8 cellular contexts compared by ENCODE assay signal in the genomic region with DNA sequence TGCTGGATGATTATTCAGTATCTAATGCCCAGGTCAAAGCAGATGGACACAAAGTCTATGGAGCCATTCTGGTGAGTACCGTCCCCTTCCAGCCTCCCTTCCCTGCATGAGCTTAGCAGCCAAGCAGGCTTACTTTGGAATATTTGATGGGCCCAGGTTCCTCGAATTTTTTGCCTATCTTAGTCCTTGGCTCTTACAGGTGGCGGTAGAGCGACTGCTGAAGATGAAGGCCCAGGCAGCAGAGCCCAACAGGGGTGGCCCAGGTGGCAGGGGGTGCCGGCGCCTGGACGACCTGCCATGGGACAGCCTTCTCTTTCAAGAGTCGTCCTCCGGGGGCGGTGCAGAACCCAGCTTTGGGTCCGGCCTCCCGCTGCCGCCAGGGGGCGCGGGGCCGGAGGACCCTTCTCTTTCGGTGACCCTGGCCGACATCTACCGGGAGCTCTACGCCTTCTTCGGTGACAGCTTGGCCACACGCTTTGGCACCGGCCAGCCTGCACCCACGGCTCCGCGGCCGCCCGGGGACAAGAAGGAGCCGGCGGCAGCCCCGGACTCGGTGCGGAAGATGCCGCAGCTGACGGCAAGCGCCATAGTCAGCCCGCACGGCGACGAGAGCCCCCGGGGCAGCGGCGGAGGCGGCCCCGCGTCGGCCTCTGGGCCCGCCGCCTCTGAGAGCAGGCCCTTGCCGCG. TPM values are rescaled to one million over a fixed set of nuclear protein-coding genes. Genes with fewer than 3 reads are reported as not detected.
A peak's percentile ranks its signal among the peaks of the same experiment; 100 is the strongest.
DNase-seq lines count a peak whose midpoint lies in the region; ATAC-seq and TF ChIP-seq lines count a peak whose summit lies in the region.

No MANE protein-coding gene starts in this region.

- peak overlapping the region; percentile 86 for H3K4me2 ChIP-seq in GM23338

- peaks cover 12% of the 10 kb centered on the region; the same call in 1 of the 2 replicates for H3K36me3 ChIP-seq in GM23338 (ENCODE audit: insufficient read depth)
- H3K36me3 ChIP-seq in RWPE2 (ENCODE audit: low read depth), result peaks cover 31% of the 10 kb centered on the region

- H3K9me2 ChIP-seq in GM23338 (ENCODE audit: insufficient read depth), result no peaks in the 10 kb centered on the region

- no peak overlapping the region for H2AFZ ChIP-seq in GM23338

- peaks cover 37% of the 10 kb centered on the region for H3K79me2 ChIP-seq in GM23338 (replicated peaks; ENCODE audit: insufficient read depth)

- TF ChIP-seq CTCF in GM23338 (conservative IDR thresholded peaks at IDR 0.05; ENCODE audit: low read depth in 2 of 2), result peak; percentile 76 to 92
- peak; percentile 95 for TF ChIP-seq CTCF in LNCAP (IDR thresholded peaks at IDR 0.05)
- TF ChIP-seq CTCF in RWPE2 (IDR thresholded peaks at IDR 0.05; ENCODE audit: poor library complexity, severe bottlenecking), result peak; percentile 97
- TF ChIP-seq CTCF in fibroblast of the aortic adventitia (IDR thresholded peaks at IDR 0.05; ENCODE audit: insufficient read depth, low read length), result peak; percentile 99
- TF ChIP-seq CTCF in nephron progenitor cell (IDR thresholded peaks at IDR 0.05), result peak; percentile 97

- no peaks in the 10 kb centered on the region for H4K20me1 ChIP-seq in GM23338 (replicated peaks; ENCODE audit: insufficient read depth)

- H3F3A ChIP-seq in GM23338 (replicated peaks; ENCODE audit: low read depth), result peaks cover 46% of the 10 kb centered on the region

- H3K4me1 Mint-ChIP-seq in GM23338 (peaks cover 22% of the 10 kb centered on the region), nephron progenitor cell (peaks cover 40% of the 10 kb centered on the region)
- H3K4me1 Mint-ChIP-seq in stimulated activated naive CD8-positive, alpha-beta T cell treated with anti-CD3 and anti-CD28 coated beads, Interleukin-15, Interleukin-2, amounts not matched to agents 100 ng/mL and 50 ng/mL, for 24 hours (ENCODE audit: low read depth), result peaks cover 44% of the 10 kb centered on the region

- H3K4me3 ChIP-seq in GM23338 (peak overlapping the region; percentile 77), RWPE2 (ENCODE audit: severe bottlenecking) (peak overlapping the region; percentile 89), fibroblast of the aortic adventitia (ENCODE audit: low read depth, low read length) (peak overlapping the region; percentile 95)

- H3K27ac ChIP-seq in GM23338 (ENCODE audit: low read depth) (peak overlapping the region; percentile 98), RWPE2 (ENCODE audit: poor library complexity, severe bottlenecking) (peak overlapping the region; percentile 90)

- H3K4me3 Mint-ChIP-seq in GM23338, result peak overlapping the region; percentile 72
- peak overlapping the region; percentile 80 for H3K4me3 Mint-ChIP-seq in nephron progenitor cell
- peak overlapping the region; percentile 87 for H3K4me3 Mint-ChIP-seq in stimulated activated naive CD8-positive, alpha-beta T cell treated with anti-CD3 and anti-CD28 coated beads, Interleukin-15, Interleukin-2, amounts not matched to agents 100 ng/mL and 50 ng/mL, for 24 hours

- H3K36me3 Mint-ChIP-seq in GM23338 (ENCODE audit: low read depth) (peaks cover 72% of the 10 kb centered on the region), nephron progenitor cell (ENCODE audit: low read depth) (peaks cover 53% of the 10 kb centered on the region)
- H3K36me3 Mint-ChIP-seq in stimulated activated naive CD8-positive, alpha-beta T cell treated with anti-CD3 and anti-CD28 coated beads, Interleukin-15, Interleukin-2, amounts not matched to agents 100 ng/mL and 50 ng/mL, for 24 hours (ENCODE audit: low read depth), result peaks cover 45% of the 10 kb centered on the region

- H3K27me3 Mint-ChIP-seq in GM23338 (ENCODE audit: insufficient read depth, low read depth, poor library complexity), result peaks cover 13% of the 10 kb centered on the region
- H3K27me3 Mint-ChIP-seq in nephron progenitor cell (ENCODE audit: low read depth, poor library complexity), result peaks cover 2% of the 10 kb centered on the region
- H3K27me3 Mint-ChIP-seq in stimulated activated naive CD8-positive, alpha-beta T cell treated with anti-CD3 and anti-CD28 coated beads, Interleukin-15, Interleukin-2, amounts not matched to agents 100 ng/mL and 50 ng/mL, for 24 hours, result no peaks in the 10 kb centered on the region

- H3K27ac Mint-ChIP-seq in GM23338, result no peak overlapping the region
- peak overlapping the region; percentile 22 for H3K27ac Mint-ChIP-seq in nephron progenitor cell
- peak overlapping the region; percentile 92 for H3K27ac Mint-ChIP-seq in stimulated activated naive CD8-positive, alpha-beta T cell treated with anti-CD3 and anti-CD28 coated beads, Interleukin-15, Interleukin-2, amounts not matched to agents 100 ng/mL and 50 ng/mL, for 24 hours

- H3K4me1 ChIP-seq in GM23338 (ENCODE audit: insufficient read depth) (peaks cover 11% of the 10 kb centered on the region; the same call in 1 of the 2 replicates), RWPE2 (ENCODE audit: insufficient read depth, poor library complexity, severe bottlenecking) (peaks cover 6% of the 10 kb centered on the region)

- ATAC-seq in GM23338, result peak; percentile 75
- peak; percentile 66 for ATAC-seq in RWPE2 (ENCODE audit: low read depth)

- H3K27me3 ChIP-seq in GM23338 (ENCODE audit: insufficient read depth) (no peaks in the 10 kb centered on the region), RWPE2 (ENCODE audit: insufficient read depth, poor library complexity, severe bottlenecking) (no peaks in the 10 kb centered on the region)

- H3K9me3 Mint-ChIP-seq in GM23338, result no peaks in the 10 kb centered on the region; the same call in 2 of the 3 replicates
- H3K9me3 Mint-ChIP-seq in nephron progenitor cell, result no peaks in the 10 kb centered on the region
- no peaks in the 10 kb centered on the region for H3K9me3 Mint-ChIP-seq in stimulated activated naive CD8-positive, alpha-beta T cell treated with anti-CD3 and anti-CD28 coated beads, Interleukin-15, Interleukin-2, amounts not matched to agents 100 ng/mL and 50 ng/mL, for 24 hours

- no peaks in the 10 kb centered on the region for H3K9me3 ChIP-seq in RWPE2 (ENCODE audit: severe bottlenecking)

- DNase-seq in Daoy (ENCODE audit: low read depth), result peak; percentile 86
- peak; percentile 97 for DNase-seq in GM23338 (ENCODE audit: low spot score)
- peak; percentile 80 for DNase-seq in RWPE2 (ENCODE audit: low spot score)
- DNase-seq in activated gamma-delta T cell (lab: John Stamatoyannopoulos, UW), result peak; percentile 70
- peak; percentile 68 for DNase-seq in fibroblast of the aortic adventitia (ENCODE audit: low read depth)
- peak; percentile 92 for DNase-seq in nephron progenitor cell

TF ChIP-seq in GM23338, 12 proteins besides CTCF, POLR2A, EP300 and RAD21:
- TF ChIP-seq, protein P1, sequence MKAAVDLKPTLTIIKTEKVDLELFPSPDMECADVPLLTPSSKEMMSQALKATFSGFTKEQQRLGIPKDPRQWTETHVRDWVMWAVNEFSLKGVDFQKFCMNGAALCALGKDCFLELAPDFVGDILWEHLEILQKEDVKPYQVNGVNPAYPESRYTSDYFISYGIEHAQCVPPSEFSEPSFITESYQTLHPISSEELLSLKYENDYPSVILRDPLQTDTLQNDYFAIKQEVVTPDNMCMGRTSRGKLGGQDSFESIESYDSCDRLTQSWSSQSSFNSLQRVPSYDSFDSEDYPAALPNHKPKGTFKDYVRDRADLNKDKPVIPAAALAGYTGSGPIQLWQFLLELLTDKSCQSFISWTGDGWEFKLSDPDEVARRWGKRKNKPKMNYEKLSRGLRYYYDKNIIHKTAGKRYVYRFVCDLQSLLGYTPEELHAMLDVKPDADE (IDR thresholded peaks at IDR 0.05), result no peak
- TF ChIP-seq ZNF114 (CRISPR knock-in tag; IDR thresholded peaks at IDR 0.05) (no peak), POLR2AphosphoS5 (IDR thresholded peaks at IDR 0.05; ENCODE audit: low read depth) (no peak; the same call in 1 of the 2 replicates), NANOG (IDR thresholded peaks at IDR 0.05; ENCODE audit: borderline replicate concordance) (no peak), STAT1 (IDR thresholded peaks at IDR 0.05; ENCODE audit: unreplicated experiment) (no peak), CREB1 (CRISPR knock-in tag; IDR thresholded peaks at IDR 0.05; ENCODE audit: low read depth) (peak; percentile 68)

RNA-seq across cellular contexts. Expression of a gene that starts 0.7 kb away (rescaled TPM):
- 40.8 and 64.5 TPM in 2 replicates for total RNA-seq in Daoy (2014; rRNA removed; shearing (Covaris generic))
- total RNA-seq in GM23338 (2014; rRNA removed; shearing (Covaris generic)), result 15.3 and 17.5 TPM in 2 replicates
- polyA plus RNA-seq in GM23338 (2016; fragmentation: Nextera tagmentation; extraction: Ambion mirVana), result 10.6 and 16.9 TPM in 2 replicates
- 39.4 and 54.7 TPM in 2 replicates for total RNA-seq in fibroblast of the aortic adventitia (ENCODE audit: low replicate concordance)

RNA-seq across cellular contexts. Expression of a gene that starts 5.3 kb away (rescaled TPM):
- 23.2 and 32.2 TPM in 2 replicates for total RNA-seq in Daoy (2014; rRNA removed; shearing (Covaris generic))
- total RNA-seq in GM23338 (2014; rRNA removed; shearing (Covaris generic)), result 35.6 and 46.1 TPM in 2 replicates
- 59.6 and 69.1 TPM in 2 replicates for polyA plus RNA-seq in GM23338 (2016; fragmentation: Nextera tagmentation; extraction: Ambion mirVana)
- total RNA-seq in fibroblast of the aortic adventitia (ENCODE audit: low replicate concordance), result 4.5 and 14.7 TPM in 2 replicates

RNA-seq across cellular contexts. Expression of a gene that starts 15.3 kb away (rescaled TPM):
- total RNA-seq in Daoy (2014; rRNA removed; shearing (Covaris generic)), result 18.3 and 27.4 TPM in 2 replicates
- 30.6 and 50.6 TPM in 2 replicates for total RNA-seq in GM23338 (2014; rRNA removed; shearing (Covaris generic))
- 21.8 and 23.0 TPM in 2 replicates for polyA plus RNA-seq in GM23338 (2016; fragmentation: Nextera tagmentation; extraction: Ambion mirVana)
- total RNA-seq in fibroblast of the aortic adventitia (ENCODE audit: low replicate concordance), result 15.6 and 42.9 TPM in 2 replicates

RNA-seq across cellular contexts. Expression of a gene that starts 18.8 kb away (rescaled TPM):
- total RNA-seq in Daoy (2014; rRNA removed; shearing (Covaris generic)), result 28.4 and 29.3 TPM in 2 replicates
- 31.8 and 33.8 TPM in 2 replicates for total RNA-seq in GM23338 (2014; rRNA removed; shearing (Covaris generic))
- 31.1 and 31.7 TPM in 2 replicates for polyA plus RNA-seq in GM23338 (2016; fragmentation: Nextera tagmentation; extraction: Ambion mirVana)
- 27.8 and 77.6 TPM in 2 replicates for total RNA-seq in fibroblast of the aortic adventitia (ENCODE audit: low replicate concordance)

RNA-seq across cellular contexts. Expression of a gene that starts 25.1 kb away (rescaled TPM):
- 94.5 and 97.1 TPM in 2 replicates for total RNA-seq in Daoy (2014; rRNA removed; shearing (Covaris generic))
- 101 and 117 TPM in 2 replicates for total RNA-seq in GM23338 (2014; rRNA removed; shearing (Covaris generic))
- 193 and 196 TPM in 2 replicates for polyA plus RNA-seq in GM23338 (2016; fragmentation: Nextera tagmentation; extraction: Ambion mirVana)
- total RNA-seq in fibroblast of the aortic adventitia (ENCODE audit: low replicate concordance), result 17.0 and 76.5 TPM in 2 replicates

Comparison
In these comparisons a context has a peak if more than half of its experiments do, and no peak if none do; other contexts are left out.
1. Peak in every context shown above with its lines: DNase-seq, ATAC-seq, H3K4me3 ChIP-seq and H3K27ac ChIP-seq.